8 cellular contexts compared by ENCODE assay signal in genomic region chr11:63887600-63887999, GRCh38. TPM values are rescaled to one million over a fixed set of nuclear protein-coding genes. Genes with fewer than 3 reads are reported as not detected.
DNase-seq lines count a peak whose midpoint lies in the region; ATAC-seq, FAIRE-seq and TF ChIP-seq lines count a peak whose summit lies in the region.

No MANE protein-coding gene starts in this region.

- H3K27ac ChIP-seq in keratinocyte (ENCODE audit: control insufficient read depth, insufficient read depth, low read length) = peak overlapping the region; percentile 89
- peak overlapping the region; percentile 86 for H3K27ac ChIP-seq in suprapubic skin

- H3K9me3 ChIP-seq in keratinocyte (ENCODE audit: control insufficient read depth, low read depth, low read length) (no peaks in the 10 kb centered on the region), suprapubic skin (no peaks in the 10 kb centered on the region)

- H3K4me3 ChIP-seq in keratinocyte (ENCODE audit: control insufficient read depth in 2 of 3, extremely low read depth in 1 of 3, insufficient read depth in 2 of 3, low read depth in 1 of 3, low read length in 3 of 3) = no peak overlapping the region
- no peak overlapping the region for H3K4me3 ChIP-seq in suprapubic skin

- intact Hi-C loops in activated T-helper 1 cell treated with anti-CD3 and anti-CD28 coated beads, Interleukin-12 subunit alpha, Interleukin-12 subunit beta, Interleukin-2, Interleukin-4 antibody, amounts not matched to agents 30 ng/mL and 10 ng/mL and 1 ng/mL, durations not matched to agents 14 hours and 24 hours and 36 hours (cut with micrococcal nuclease) = no loop called here
- intact Hi-C loops in left colon (cut with DNase I, micrococcal nuclease) = no loop called here

- peak overlapping the region; percentile 97 for H3K4me3 Mint-ChIP-seq in activated CD4-positive, alpha-beta T cell treated with anti-CD3 and anti-CD28 coated beads, Interleukin-2, amount 10 ng/mL, durations not matched to agents 7 days and 5 days
- peak overlapping the region; percentile 59 for H3K4me3 Mint-ChIP-seq in activated T-helper 1 cell treated with anti-CD3 and anti-CD28 coated beads, Interleukin-12 subunit alpha, Interleukin-12 subunit beta, Interleukin-2, Interleukin-4 antibody, amounts not matched to agents 30 ng/mL and 10 ng/mL and 1 ng/mL, durations not matched to agents 14 hours and 24 hours and 36 hours

- FAIRE-seq in keratinocyte (lab: Jason Lieb, UNC) = no peak

- H3K36me3 Mint-ChIP-seq in activated CD4-positive, alpha-beta T cell treated with anti-CD3 and anti-CD28 coated beads, Interleukin-2, amount 10 ng/mL, durations not matched to agents 7 days and 5 days (ENCODE audit: low read depth) = peaks cover 36% of the 10 kb centered on the region
- H3K36me3 Mint-ChIP-seq in activated T-helper 1 cell treated with anti-CD3 and anti-CD28 coated beads, Interleukin-12 subunit alpha, Interleukin-12 subunit beta, Interleukin-2, Interleukin-4 antibody, amounts not matched to agents 30 ng/mL and 10 ng/mL and 1 ng/mL, durations not matched to agents 14 hours and 24 hours and 36 hours (ENCODE audit: low read depth) = peaks cover 16% of the 10 kb centered on the region

- H3K4me2 ChIP-seq in keratinocyte (ENCODE audit: control insufficient read depth, extremely low read depth, insufficient read depth, low read depth, low read length) = peak overlapping the region; percentile 99

- no peaks in the 10 kb centered on the region for H3K9me1 ChIP-seq in keratinocyte (ENCODE audit: control insufficient read depth, extremely low read depth, insufficient read depth, low read length)

- TF ChIP-seq CTCF in keratinocyte (optimal IDR thresholded peaks at IDR 0.05 in 1 of 3, IDR thresholded peaks at IDR 0.05 in 1 of 3, conservative IDR thresholded peaks at IDR 0.05 in 1 of 3; ENCODE audit: extremely low read depth in 1 of 3, insufficient read depth in 2 of 3, low read length in 3 of 3) (no peak), suprapubic skin (IDR thresholded peaks at IDR 0.05) (no peak)

- CTCF ChIA-PET in activated CD4-positive, alpha-beta T cell treated with anti-CD3 and anti-CD28 coated beads, Interleukin-2, amount 10 ng/mL, durations not matched to agents 7 days and 5 days (lab: Charles Lee) = interaction anchor here (0.6 to 1.4 kb wide), 2 partner anchors 11 to 37 kb away, joined by 3 to 4 read pairs; no protein-coding TSS in a partner anchor

- no peak for ATAC-seq in HG03342 (IDR thresholded peaks at IDR 0.05; ENCODE audit: unreplicated experiment)
- ATAC-seq in left colon = no peak

- H4K20me1 ChIP-seq in keratinocyte (ENCODE audit: control insufficient read depth, extremely low read depth, insufficient read depth, low read length) = peaks cover 5% of the 10 kb centered on the region

- H2AFZ ChIP-seq in keratinocyte (ENCODE audit: control insufficient read depth, low read length) = no peak overlapping the region

- dilution Hi-C loops in keratinocyte (cut with MboI; ENCODE audit: extremely low pct_ligation_motif_present, low sequenced_read_pairs) = no loop called here

- POLR2A ChIA-PET in activated CD4-positive, alpha-beta T cell treated with anti-CD3 and anti-CD28 coated beads, Interleukin-2, amount 10 ng/mL, durations not matched to agents 7 days and 5 days (lab: Charles Lee) = no interaction called here

- no peak for TF ChIP-seq POLR2A in suprapubic skin (IDR thresholded peaks at IDR 0.05)

- H3K27ac Mint-ChIP-seq in activated CD4-positive, alpha-beta T cell treated with anti-CD3 and anti-CD28 coated beads, Interleukin-2, amount 10 ng/mL, durations not matched to agents 7 days and 5 days = peak overlapping the region; percentile 95
- peak overlapping the region; percentile 38 for H3K27ac Mint-ChIP-seq in activated T-helper 1 cell treated with anti-CD3 and anti-CD28 coated beads, Interleukin-12 subunit alpha, Interleukin-12 subunit beta, Interleukin-2, Interleukin-4 antibody, amounts not matched to agents 30 ng/mL and 10 ng/mL and 1 ng/mL, durations not matched to agents 14 hours and 24 hours and 36 hours

- no peaks in the 10 kb centered on the region for H3K9me3 Mint-ChIP-seq in activated CD4-positive, alpha-beta T cell treated with anti-CD3 and anti-CD28 coated beads, Interleukin-2, amount 10 ng/mL, durations not matched to agents 7 days and 5 days
- H3K9me3 Mint-ChIP-seq in activated T-helper 1 cell treated with anti-CD3 and anti-CD28 coated beads, Interleukin-12 subunit alpha, Interleukin-12 subunit beta, Interleukin-2, Interleukin-4 antibody, amounts not matched to agents 30 ng/mL and 10 ng/mL and 1 ng/mL, durations not matched to agents 14 hours and 24 hours and 36 hours = no peaks in the 10 kb centered on the region

- DNase-seq in activated CD4-positive, alpha-beta T cell treated with anti-CD3 and anti-CD28 coated beads, Interleukin-2, amount 10 ng/mL, durations not matched to agents 7 days and 5 days = no peak
- DNase-seq in activated CD4-positive, alpha-beta T cell treated with anti-CD3 and anti-CD28 coated beads for 48 hours = no peak
- DNase-seq in activated T-helper 1 cell treated with anti-CD3 and anti-CD28 coated beads, Interleukin-12 subunit alpha, Interleukin-12 subunit beta, Interleukin-2, Interleukin-4 antibody, amounts not matched to agents 30 ng/mL and 10 ng/mL and 1 ng/mL, durations not matched to agents 14 hours and 24 hours and 36 hours (ENCODE audit: low spot score) = no peak
- DNase-seq in keratinocyte (ENCODE audit: low read depth, low spot score) = no peak
- no peak for DNase-seq in suprapubic skin (ENCODE audit: low spot score in 2 of 2)
- DNase-seq in NCI-H146 treated with DMSO at 0.1 percent for 48 hours (lab: John Stamatoyannopoulos, UW; ENCODE audit: unreplicated experiment) = no peak
- DNase-seq in left colon = no peak

- H3K36me3 ChIP-seq in keratinocyte (ENCODE audit: control insufficient read depth in 2 of 2, extremely low read depth in 1 of 2, insufficient read depth in 2 of 2, low read length in 2 of 2) (peaks cover 12% of the 10 kb centered on the region in 2 experiments), suprapubic skin (no peaks in the 10 kb centered on the region)

- TF ChIP-seq EP300 in suprapubic skin (IDR thresholded peaks at IDR 0.05) = no peak

- H3K27me3 ChIP-seq in keratinocyte (ENCODE audit: control insufficient read depth, extremely low read depth, insufficient read depth, low read length) (no peaks in the 10 kb centered on the region), suprapubic skin (no peaks in the 10 kb centered on the region)

- H3K4me1 ChIP-seq in keratinocyte (ENCODE audit: control insufficient read depth, extremely low read depth, insufficient read depth, low read length) = peaks cover 32% of the 10 kb centered on the region
- peaks cover 86% of the 10 kb centered on the region for H3K4me1 ChIP-seq in suprapubic skin

- H3K4me1 Mint-ChIP-seq in activated CD4-positive, alpha-beta T cell treated with anti-CD3 and anti-CD28 coated beads, Interleukin-2, amount 10 ng/mL, durations not matched to agents 7 days and 5 days = peaks cover 86% of the 10 kb centered on the region
- H3K4me1 Mint-ChIP-seq in activated T-helper 1 cell treated with anti-CD3 and anti-CD28 coated beads, Interleukin-12 subunit alpha, Interleukin-12 subunit beta, Interleukin-2, Interleukin-4 antibody, amounts not matched to agents 30 ng/mL and 10 ng/mL and 1 ng/mL, durations not matched to agents 14 hours and 24 hours and 36 hours (ENCODE audit: low read depth) = peaks cover 81% of the 10 kb centered on the region

- H3K79me2 ChIP-seq in keratinocyte (ENCODE audit: control insufficient read depth, insufficient read depth, low read length) = peaks cover 70% of the 10 kb centered on the region

- H3K9ac ChIP-seq in keratinocyte (ENCODE audit: control insufficient read depth, extremely low read depth, insufficient read depth, low read length) = peak overlapping the region; percentile 22

- H3K27me3 Mint-ChIP-seq in activated CD4-positive, alpha-beta T cell treated with anti-CD3 and anti-CD28 coated beads, Interleukin-2, amount 10 ng/mL, durations not matched to agents 7 days and 5 days = no peaks in the 10 kb centered on the region
- H3K27me3 Mint-ChIP-seq in activated T-helper 1 cell treated with anti-CD3 and anti-CD28 coated beads, Interleukin-12 subunit alpha, Interleukin-12 subunit beta, Interleukin-2, Interleukin-4 antibody, amounts not matched to agents 30 ng/mL and 10 ng/mL and 1 ng/mL, durations not matched to agents 14 hours and 24 hours and 36 hours (ENCODE audit: insufficient read depth) = no peaks in the 10 kb centered on the region

- WGBS in suprapubic skin = 21% methylated on average over 4 of the region's 4 CpGs

RNA-seq across cellular contexts. Expression of gene RCOR2, which starts 29.4 kb away (rescaled TPM):
- total RNA-seq in activated CD4-positive, alpha-beta T cell treated with anti-CD3 and anti-CD28 coated beads, Interleukin-2, amount 10 ng/mL, durations not matched to agents 7 days and 5 days = under 1 TPM; 0.12 to 0.40 TPM
- total RNA-seq in activated T-helper 1 cell treated with anti-CD3 and anti-CD28 coated beads, Interleukin-12 subunit alpha, Interleukin-12 subunit beta, Interleukin-2, Interleukin-4 antibody, amounts not matched to agents 30 ng/mL and 10 ng/mL and 1 ng/mL, durations not matched to agents 14 hours and 24 hours and 36 hours = 0.21 and 0.34 TPM in 2 replicates
- 0.35 to 0.62 TPM (median 0.46 TPM) in 3 replicates for polyA plus RNA-seq in keratinocyte
- polyA plus RNA-seq in keratinocyte (2011; ENCODE audit: low read depth) = 0.15 TPM
- 0.22 and 0.44 TPM in 2 replicates for polyA plus RNA-seq in keratinocyte (2011; cell fraction: cytosol; rRNA removed)
- polyA plus RNA-seq in keratinocyte (2011; cell fraction: nucleus; rRNA removed) = 0.28 and 0.40 TPM in 2 replicates
- 0.07 and 0.47 TPM in 2 replicates for polyA plus RNA-seq in keratinocyte (2012; ENCODE audit: low replicate concordance)
- 0.13 to 0.95 TPM (median 0.38 TPM) in 3 replicates for polyA minus RNA-seq in keratinocyte
- polyA minus RNA-seq in keratinocyte (2011; cell fraction: cytosol; rRNA and poly(A)+ RNA removed) = 0.96 TPM
- not detected in 2 replicates for polyA minus RNA-seq in keratinocyte (2011; cell fraction: nucleus; rRNA and poly(A)+ RNA removed)
- total RNA-seq in suprapubic skin = under 1 TPM in 2 of 4 donors, not detected in 2; 0.21 to 0.34 TPM
- 1 to 10 TPM; 2.1 to 2.5 TPM for total RNA-seq in left colon

RNA-seq across cellular contexts. Expression of gene MARK2, which starts 48.7 kb away (rescaled TPM):
- 10 to 100 TPM; 68.3 to 69.2 TPM for total RNA-seq in activated CD4-positive, alpha-beta T cell treated with anti-CD3 and anti-CD28 coated beads, Interleukin-2, amount 10 ng/mL, durations not matched to agents 7 days and 5 days
- 44.7 and 46.0 TPM in 2 replicates for total RNA-seq in activated T-helper 1 cell treated with anti-CD3 and anti-CD28 coated beads, Interleukin-12 subunit alpha, Interleukin-12 subunit beta, Interleukin-2, Interleukin-4 antibody, amounts not matched to agents 30 ng/mL and 10 ng/mL and 1 ng/mL, durations not matched to agents 14 hours and 24 hours and 36 hours
- 18.6 to 35.2 TPM (median 20.8 TPM) in 3 replicates for polyA plus RNA-seq in keratinocyte
- 27.1 TPM for polyA plus RNA-seq in keratinocyte (2011; ENCODE audit: low read depth)
- polyA plus RNA-seq in keratinocyte (2011; cell fraction: cytosol; rRNA removed) = 24.1 and 28.4 TPM in 2 replicates
- polyA plus RNA-seq in keratinocyte (2011; cell fraction: nucleus; rRNA removed) = 39.0 and 42.8 TPM in 2 replicates
- 21.5 and 31.4 TPM in 2 replicates for polyA plus RNA-seq in keratinocyte (2012; ENCODE audit: low replicate concordance)
- 26.5 to 45.0 TPM (median 29.9 TPM) in 3 replicates for polyA minus RNA-seq in keratinocyte
- 51.0 TPM for polyA minus RNA-seq in keratinocyte (2011; cell fraction: cytosol; rRNA and poly(A)+ RNA removed)
- 37.9 and 42.1 TPM in 2 replicates for polyA minus RNA-seq in keratinocyte (2011; cell fraction: nucleus; rRNA and poly(A)+ RNA removed)
- total RNA-seq in suprapubic skin = 10 to 100 TPM; 66.3 to 78.7 (median 71.8) TPM
- total RNA-seq in left colon = 100 to 1,000 TPM in 1 of 2 donors, 10 to 100 TPM in 1; 91.8 to 100 TPM

RNA-seq across cellular contexts. Expression of gene NAA40, which starts 51.2 kb away (rescaled TPM):
- 10 to 100 TPM; 30.4 to 33.6 TPM for total RNA-seq in activated CD4-positive, alpha-beta T cell treated with anti-CD3 and anti-CD28 coated beads, Interleukin-2, amount 10 ng/mL, durations not matched to agents 7 days and 5 days
- total RNA-seq in activated T-helper 1 cell treated with anti-CD3 and anti-CD28 coated beads, Interleukin-12 subunit alpha, Interleukin-12 subunit beta, Interleukin-2, Interleukin-4 antibody, amounts not matched to agents 30 ng/mL and 10 ng/mL and 1 ng/mL, durations not matched to agents 14 hours and 24 hours and 36 hours = 25.3 and 31.6 TPM in 2 replicates
- polyA plus RNA-seq in keratinocyte = 8.9 to 23.2 TPM (median 13.5 TPM) in 3 replicates
- 2.7 TPM for polyA plus RNA-seq in keratinocyte (2011; ENCODE audit: low read depth)
- 10.0 and 10.2 TPM in 2 replicates for polyA plus RNA-seq in keratinocyte (2011; cell fraction: cytosol; rRNA removed)
- polyA plus RNA-seq in keratinocyte (2011; cell fraction: nucleus; rRNA removed) = 46.9 and 48.5 TPM in 2 replicates
- 4.1 and 13.0 TPM in 2 replicates for polyA plus RNA-seq in keratinocyte (2012; ENCODE audit: low replicate concordance)
- 6.8 to 14.7 TPM (median 10.9 TPM) in 3 replicates for polyA minus RNA-seq in keratinocyte
- polyA minus RNA-seq in keratinocyte (2011; cell fraction: cytosol; rRNA and poly(A)+ RNA removed) = 3.5 TPM
- 7.3 and 13.0 TPM in 2 replicates for polyA minus RNA-seq in keratinocyte (2011; cell fraction: nucleus; rRNA and poly(A)+ RNA removed)
- total RNA-seq in suprapubic skin = 10 to 100 TPM in 1 of 4 donors, 1 to 10 TPM in 3; 5.4 to 19.2 (median 8.2) TPM
- total RNA-seq in left colon = 10 to 100 TPM; 24.6 to 34.2 TPM
